In genomic region chr22:25508761-25509321, GRCh38 we compare ENCODE assay signal across 15 cellular contexts. TPM values are rescaled to one million over a fixed set of nuclear protein-coding genes. Genes with fewer than 3 reads are reported as not detected.
DNase-seq lines count a peak whose midpoint lies in the region; ATAC-seq, FAIRE-seq and TF ChIP-seq lines count a peak whose summit lies in the region.
"Had no signal": no experiment of that assay in that cellular context is flagged by ENCODE, and none has a peak within 500 bp of the region (broad histone marks: within the 10 kb centered on the region; RNA-seq: fewer than 3 reads in every experiment).

No MANE protein-coding gene starts in this region.

- no peak overlapping the region for H2BK20ac ChIP-seq in IMR-90 (ENCODE audit: low read depth, low read length)

- H2BK15ac ChIP-seq in IMR-90 (ENCODE audit: low read depth, low read length) = no peak overlapping the region

- H3K27me3 ChIP-seq in IMR-90 (ENCODE audit: control insufficient read depth, insufficient read depth, low read length) = no peaks in the 10 kb centered on the region
- no peaks in the 10 kb centered on the region for H3K27me3 ChIP-seq in K562 (ENCODE audit: control insufficient read depth in 2 of 2, insufficient read depth in 2 of 2, low read length in 2 of 2)
- H3K27me3 ChIP-seq in testis = no peaks in the 10 kb centered on the region
- H3K27me3 ChIP-seq in heart left ventricle = no peaks in the 10 kb centered on the region
- H3K27me3 ChIP-seq: BLaER1 treated with 17β-estradiol and CSF1 and Interleukin-3, amounts not matched to agents 10 nM and 100 nM had no signal

- H2BK120ac ChIP-seq in IMR-90 (ENCODE audit: low read depth, low read length) = no peak overlapping the region

- no peak overlapping the region for H4K8ac ChIP-seq in IMR-90 (ENCODE audit: low read depth in 2 of 2, low read length in 2 of 2)

- H3K27ac Mint-ChIP-seq in mesothelial cell of epicardium = peak overlapping the region; percentile 8
- H3K27ac Mint-ChIP-seq: B cell; CD8-positive, alpha-beta T cell had no signal

- no peaks in the 10 kb centered on the region for H3K27me3 Mint-ChIP-seq in mesothelial cell of epicardium (ENCODE audit: low read depth)
- H3K27me3 Mint-ChIP-seq: B cell had no signal

- in situ Hi-C loops in IMR-90 (cut with MboI; ENCODE audit: low sequenced_read_pairs) (no loop called here), K562 (cut with MboI) (loop anchor here (10.0 kb wide), 1 partner anchor 254 kb away; no protein-coding TSS in a partner anchor)

- H3K18ac ChIP-seq in IMR-90 (ENCODE audit: low read depth, low read length) = no peak overlapping the region

- H3K27ac ChIP-seq in IMR-90 (ENCODE audit: insufficient read depth, low read length) (peak overlapping the region; percentile 27; the same call in 1 of the 2 replicates), K562 (ENCODE audit: extremely low read depth, low read depth, low read length) (no peak overlapping the region), testis (no peak overlapping the region), heart left ventricle (no peak overlapping the region)
- H3K27ac ChIP-seq: BLaER1 treated with 17β-estradiol and CSF1 and Interleukin-3, amounts not matched to agents 10 nM and 100 nM had no signal

- H3K9me1 ChIP-seq in IMR-90 (ENCODE audit: insufficient read depth, low read length) (no peaks in the 10 kb centered on the region), K562 (ENCODE audit: control insufficient read depth, insufficient read depth, low read length) (no peaks in the 10 kb centered on the region)

- intact Hi-C loops in IMR-90 (cut with micrococcal nuclease) = no loop called here
- intact Hi-C loops in K562 (cut with micrococcal nuclease) = no loop called here
- intact Hi-C loops in testis (cut with DNase I; ENCODE audit: low total_unique reads) = no loop called here
- intact Hi-C loops in heart left ventricle (cut with DNase I) = no loop called here

- no peak for TF ChIP-seq POLR2A in IMR-90 (IDR thresholded peaks at IDR 0.05; ENCODE audit: low read depth, low read length)
- TF ChIP-seq POLR2A in K562 (conservative IDR thresholded peaks at IDR 0.05) = no peak
- no peak for TF ChIP-seq POLR2A in testis (IDR thresholded peaks at IDR 0.05)
- no peak for TF ChIP-seq POLR2A in heart left ventricle (IDR thresholded peaks at IDR 0.05)

- H3K9me3 ChIP-seq in IMR-90 (ENCODE audit: control insufficient read depth, insufficient read depth, low read length) = no peaks in the 10 kb centered on the region
- H3K9me3 ChIP-seq in K562 (replicated peaks; ENCODE audit: control insufficient read depth, insufficient read depth, low read depth, low read length) = no peaks in the 10 kb centered on the region
- no peaks in the 10 kb centered on the region for H3K9me3 ChIP-seq in testis
- H3K9me3 ChIP-seq in heart left ventricle = no peaks in the 10 kb centered on the region
- H3K9me3 ChIP-seq: BLaER1 treated with 17β-estradiol and CSF1 and Interleukin-3, amounts not matched to agents 10 nM and 100 nM had no signal

- H4K91ac ChIP-seq in IMR-90 (ENCODE audit: insufficient read depth, low read depth, low read length) = no peak overlapping the region

- H3K23ac ChIP-seq in IMR-90 (ENCODE audit: low read depth, low read length) = no peak overlapping the region

- no peak overlapping the region for H2AK9ac ChIP-seq in IMR-90 (replicated peaks; ENCODE audit: low read depth, low read length, poor library complexity)

- H2AK5ac ChIP-seq in IMR-90 (ENCODE audit: low read depth, low read length) = no peak overlapping the region

- H2BK5ac ChIP-seq in IMR-90 (ENCODE audit: low read depth, low read length, poor library complexity, severe bottlenecking) = no peak overlapping the region

- dilution Hi-C loops in IMR-90 (cut with HindIII; ENCODE audit: low sequenced_read_pairs, unreplicated experiment) = no loop called here

- no peaks in the 10 kb centered on the region for H3K9me3 Mint-ChIP-seq in mesothelial cell of epicardium
- H3K9me3 Mint-ChIP-seq: CD8-positive, alpha-beta T cell had no signal

- H3K4me2 ChIP-seq in IMR-90 (ENCODE audit: low read depth, low read length) = no peak overlapping the region
- H3K4me2 ChIP-seq in K562 (ENCODE audit: insufficient read depth, low read length) = no peak overlapping the region
- H3K4me2 ChIP-seq: BLaER1 treated with 17β-estradiol and CSF1 and Interleukin-3, amounts not matched to agents 10 nM and 100 nM had no signal

- H3K9ac ChIP-seq in IMR-90 (ENCODE audit: low read depth, low read length) (no peak overlapping the region), K562 (ENCODE audit: insufficient read depth in 1 of 2, low read depth in 2 of 2, low read length in 2 of 2) (no peak overlapping the region)
- H3K9ac ChIP-seq: BLaER1 treated with 17β-estradiol and CSF1 and Interleukin-3, amounts not matched to agents 10 nM and 100 nM had no signal

- no peak for ATAC-seq in IMR-90 (ENCODE audit: low read depth)
- ATAC-seq in K562 = no peak
- ATAC-seq in heart left ventricle = no peak
- ATAC-seq: CD8-positive, alpha-beta T cell; GM12878 had no signal

- TF ChIP-seq CTCF in IMR-90 (conservative IDR thresholded peaks at IDR 0.05; ENCODE audit: low read depth, low read length) (no peak), K562 (IDR thresholded peaks at IDR 0.05 in 2 of 3, conservative IDR thresholded peaks at IDR 0.05 in 1 of 3; ENCODE audit: insufficient read depth in 2 of 3, low read depth in 1 of 3, low read length in 3 of 3) (no peak), mesothelial cell of epicardium (IDR thresholded peaks at IDR 0.05; ENCODE audit: unreplicated experiment) (no peak), testis (IDR thresholded peaks at IDR 0.05) (no peak), heart left ventricle (IDR thresholded peaks at IDR 0.05) (no peak)

- H3K4me1 Mint-ChIP-seq in mesothelial cell of epicardium = peaks cover 4% of the 10 kb centered on the region
- H3K4me1 Mint-ChIP-seq: B cell had no signal

- H3K14ac ChIP-seq in IMR-90 (replicated peaks; ENCODE audit: low read depth, low read length) = no peak overlapping the region

- CTCF ChIA-PET in IMR-90 (lab: Yijun Ruan, JAX) = no interaction called here
- CTCF ChIA-PET in K562 (lab: Yijun Ruan, JAX; ENCODE audit: low intra/inter-chr PET ratio) = no interaction called here

- TF ChIP-seq RAD21 in IMR-90 (IDR thresholded peaks at IDR 0.05; ENCODE audit: low read length) = no peak
- no peak for TF ChIP-seq RAD21 in K562 (CRISPR knock-in tag; conservative IDR thresholded peaks at IDR 0.05 in 1 of 2, IDR thresholded peaks at IDR 0.05 in 1 of 2)

- BruUV-seq in IMR-90 (replicated peaks; lab: Mats Ljungman, UMichigan) = no TSS peak
- BruUV-seq in K562 (replicated peaks; lab: Mats Ljungman, UMichigan) = no TSS peak

- peaks cover 10% of the 10 kb centered on the region for H3K36me3 Mint-ChIP-seq in mesothelial cell of epicardium

- no peak overlapping the region for H3K4me3 Mint-ChIP-seq in mesothelial cell of epicardium
- H3K4me3 Mint-ChIP-seq: B cell; CD8-positive, alpha-beta T cell had no signal

- H3K36me3 ChIP-seq in IMR-90 (ENCODE audit: control insufficient read depth, insufficient read depth, low read length) = peaks cover 10% of the 10 kb centered on the region
- no peaks in the 10 kb centered on the region for H3K36me3 ChIP-seq in K562 (ENCODE audit: control insufficient read depth, insufficient read depth, low read length)
- H3K36me3 ChIP-seq in testis (ENCODE audit: low read depth, missing control alignments) = no peaks in the 10 kb centered on the region
- peaks cover 0 to 31% (median 3%) of the 10 kb centered on the region in 9 donors for H3K36me3 ChIP-seq in heart left ventricle

- POLR2A ChIA-PET in IMR-90 (lab: Charles Lee; ENCODE audit: unreplicated experiment) (no interaction called here), K562 (lab: Yijun Ruan, JAX) (no interaction called here)

- H3K4ac ChIP-seq in IMR-90 (ENCODE audit: low read depth, low read length) = no peak overlapping the region

- H2AFZ ChIP-seq in IMR-90 (replicated peaks; ENCODE audit: low read length, poor library complexity) (no peak overlapping the region), K562 (ENCODE audit: low read depth, low read length) (no peak overlapping the region)

- no peaks in the 10 kb centered on the region for H3K79me2 ChIP-seq in K562 (ENCODE audit: control insufficient read depth, insufficient read depth, low read length)

- H4K20me1 ChIP-seq in IMR-90 (ENCODE audit: insufficient read depth, low read length) (no peaks in the 10 kb centered on the region), K562 (replicated peaks; ENCODE audit: control insufficient read depth, insufficient read depth, low read length) (no peaks in the 10 kb centered on the region)
- H4K20me1 ChIP-seq: BLaER1 treated with 17β-estradiol and CSF1 and Interleukin-3, amounts not matched to agents 10 nM and 100 nM had no signal

- 70% methylated on average over 2 of the region's 5 CpGs; no CpG with 5 or more reads in 1 of the 2 experiments for WGBS in IMR-90 (ENCODE audit: extremely low coverage in 2 of 2, insufficient read length in 1 of 2), 2 experiments
- WGBS in K562 (ENCODE audit: insufficient coverage, low coverage, missing lambda C conversion rate) = 35% methylated on average over 4 of the region's 5 CpGs
- WGBS in testis, 2 donors = 70 to 80% methylated on average over 5 of the region's 5 CpGs
- 63 to 93% (median 77%) methylated on average over 5 of the region's 5 CpGs for WGBS in heart left ventricle, 4 donors

- DNase-seq in IMR-90 (no peak), K562 (ENCODE audit: extremely low read depth in 1 of 4, low spot score in 3 of 4) (no peak), mesothelial cell of epicardium (ENCODE audit: low spot score in 2 of 2, unreplicated experiment in 2 of 2) (no peak), testis (no peak), heart left ventricle (no peak), NK-92 (lab: John Stamatoyannopoulos, UW; ENCODE audit: unreplicated experiment) (no peak)
- no peak for DNase-seq in activated CD4-positive, alpha-beta T cell treated with anti-CD3 and anti-CD28 coated beads, Interleukin-2, amount 50 U/mL, for 48 hours
- DNase-seq: Calu3; CD8-positive, alpha-beta T cell; DMS79 treated with DMSO at 0.1 percent for 48 hours; HCEC 1CT had no signal

- TF ChIP-seq EP300 in K562 (IDR thresholded peaks at IDR 0.05; ENCODE audit: low read length) = no peak

- no peaks in the 10 kb centered on the region for H3K79me1 ChIP-seq in IMR-90 (ENCODE audit: low read depth in 1 of 2, low read length in 2 of 2)

- no peak overlapping the region for H3K56ac ChIP-seq in IMR-90 (ENCODE audit: extremely low read depth, insufficient read depth, low read length)

- H3K4me3 ChIP-seq in IMR-90 (ENCODE audit: insufficient read depth, low read depth, low read length) (no peak overlapping the region), K562 (no peak overlapping the region), testis (no peak overlapping the region), heart left ventricle (no peak overlapping the region)
- H3K4me3 ChIP-seq: BLaER1 treated with 17β-estradiol and CSF1 and Interleukin-3, amounts not matched to agents 10 nM and 100 nM; GM12878 had no signal

- H4K5ac ChIP-seq in IMR-90 (ENCODE audit: low read depth, low read length) = no peak overlapping the region; the same call in 1 of the 2 replicates

- no peak for FAIRE-seq in K562 (lab: Jason Lieb, UNC)
- FAIRE-seq: GM12878, H54 had no signal

- no peaks in the 10 kb centered on the region; the same call in 1 of the 2 replicates for H3K4me1 ChIP-seq in IMR-90 (ENCODE audit: control insufficient read depth, insufficient read depth, low read length)
- no peaks in the 10 kb centered on the region for H3K4me1 ChIP-seq in K562 (replicated peaks in 1 of 2; ENCODE audit: control insufficient read depth in 2 of 2, insufficient read depth in 2 of 2, low read length in 2 of 2)
- no peaks in the 10 kb centered on the region for H3K4me1 ChIP-seq in testis
- H3K4me1 ChIP-seq in heart left ventricle = no peaks in the 10 kb centered on the region
- H3K4me1 ChIP-seq: BLaER1 treated with 17β-estradiol and CSF1 and Interleukin-3, amounts not matched to agents 10 nM and 100 nM had no signal

RNA-seq across cellular contexts. Expression of gene GRK3, which starts 55.6 kb away (rescaled TPM):
- total RNA-seq in IMR-90 (2012; rRNA removed) (1.6 and 1.9 TPM in 2 replicates), K562 (2014; rRNA removed) (3.4 and 3.7 TPM in 2 replicates), K562 (2014; rRNA removed; fragmentation: Illumina TruSeq; extraction: Trizol) (7.5 and 9.0 TPM in 2 replicates), K562 (2015; rRNA removed; fragmentation: Illumina TruSeq; extraction: Trizol) (6.0 and 6.8 TPM in 2 replicates), K562 (2021) (7.3 and 7.6 TPM in 2 replicates), mesothelial cell of epicardium (13.8 to 15.0 TPM (median 14.6 TPM) in 3 replicates), testis (10 to 100 TPM; 10.9 to 12.8 TPM), heart left ventricle (10 to 100 TPM in 2 of 9 donors, 1 to 10 TPM in 7; 3.6 to 16.2 (median 6.3) TPM)
- polyA plus RNA-seq in IMR-90 (2012; rRNA removed) (0.58 and 0.80 TPM in 2 replicates), K562 (2011; rRNA removed) (2.9 and 4.0 TPM in 2 replicates), K562 (2014; fragmentation: Illumina TruSeq; extraction: Trizol) (5.9 and 6.3 TPM in 2 replicates), K562 (2014; fragmentation: Nextera tagmentation; extraction: Ambion mirVana) (1 to 10 TPM; 1.4 TPM), K562 (2014; rRNA removed) (3.4 and 3.6 TPM in 2 replicates), testis (ENCODE audit: insufficient read depth, low read depth, low replicate concordance) (46.0 TPM), heart left ventricle (1 to 10 TPM; 1.1 to 2.0 TPM)
- 0.15 and 0.23 TPM in 2 replicates for polyA plus RNA-seq in IMR-90 (2012; cell fraction: cytosol; rRNA removed)
- 0.22 and 1.1 TPM in 2 replicates for polyA plus RNA-seq in IMR-90 (2012; cell fraction: nucleus; rRNA removed; ENCODE audit: low replicate concordance)
- 2.6 and 7.4 TPM in 2 replicates for total RNA-seq in K562 (2011; cell fraction: chromatin; rRNA removed; ENCODE audit: low replicate concordance)
- total RNA-seq in K562 (2011; cell fraction: nucleolus; rRNA removed) = 1.0 and 1.2 TPM in 2 replicates
- total RNA-seq in K562 (2011; cell fraction: nucleoplasm; rRNA removed) = 2.6 and 3.5 TPM in 2 replicates
- 0.78 and 2.3 TPM in 2 replicates for polyA plus RNA-seq in K562 (2011; cell fraction: cytosol; rRNA removed)
- 2.1 and 3.6 TPM in 2 replicates for polyA plus RNA-seq in K562 (2011; cell fraction: nucleus; rRNA removed)
- 3.2 and 4.5 TPM in 2 replicates for polyA plus RNA-seq in K562 (2012)
- 5.3 and 9.2 TPM in 2 replicates for polyA minus RNA-seq in K562 (2011; rRNA and poly(A)+ RNA removed)
- polyA minus RNA-seq in K562 (2011; cell fraction: cytosol; rRNA and poly(A)+ RNA removed) = 2.2 and 2.8 TPM in 2 replicates
- polyA minus RNA-seq in K562 (2011; cell fraction: nucleus; rRNA and poly(A)+ RNA removed) = 0.94 and 2.8 TPM in 2 replicates
